In genomic region chr21:45525153-45525909, GRCh38 we compare ENCODE assay signal across 16 cellular contexts. TPM values are rescaled to one million over a fixed set of nuclear protein-coding genes. Genes with fewer than 3 reads are reported as not detected.
DNase-seq lines count a peak whose midpoint lies in the region; ATAC-seq and TF ChIP-seq lines count a peak whose summit lies in the region.
"Had no signal": no experiment of that assay in that cellular context is flagged by ENCODE, and none has a peak within 500 bp of the region (broad histone marks: within the 10 kb centered on the region; RNA-seq: fewer than 3 reads in every experiment).

No MANE protein-coding gene starts in this region.

- DNase-seq in HuH-7.5 (ENCODE audit: low spot score) (peak; percentile 78), body of pancreas (peak; percentile 50 to 72 (median 63)), posterior cingulate gyrus (peak in 8 of 10 donors; percentile 4 to 83 (median 17)), T1000 (lab: John Stamatoyannopoulos, UW) (no peak), cerebellar nuclear complex (lab: John Stamatoyannopoulos, UW) (no peak)
- DNase-seq: activated CD4-positive, CD25-positive, alpha-beta regulatory T cell; AML-193; IMR-90; PC-9; SW 1271 had no signal

- no peak for TF ChIP-seq POLR2A in body of pancreas (IDR thresholded peaks at IDR 0.05)

- H3K27ac ChIP-seq in body of pancreas (no peak overlapping the region), layer of hippocampus (ENCODE audit: low read depth, low read length) (peak overlapping the region; percentile 30)
- H3K27ac ChIP-seq: epithelial cell of prostate, PC-9, uterus had no signal

- intact Hi-C loops in body of pancreas (cut with DNase I): no loop called here
- intact Hi-C loops in posterior cingulate gyrus (cut with DNase I): no loop called here

- ATAC-seq in body of pancreas (peak; percentile 59), GM18502 (IDR thresholded peaks at IDR 0.05; ENCODE audit: poor library complexity, unreplicated experiment) (no peak), SK-N-SH treated with all-trans-retinoic acid at 6 μM for 48 hours (no peak)
- ATAC-seq: stimulated activated effector memory CD8-positive, alpha-beta T cell treated with anti-CD3 and anti-CD28 coated beads, Interleukin-12 subunit alpha, Interleukin-12 subunit beta, amount 100 ng/mL, for 72 hours had no signal

- peaks cover 10% of the 10 kb centered on the region for H3K4me1 ChIP-seq in body of pancreas
- H3K4me1 ChIP-seq: uterus had no signal

- no peak for TF ChIP-seq CTCF in body of pancreas (IDR thresholded peaks at IDR 0.05)

- WGBS in body of pancreas, 2 donors: 63 to 64% methylated on average over 12 to 29 of the region's 29 CpGs

- H3K27me3 ChIP-seq in body of pancreas: no peaks in the 10 kb centered on the region
- H3K27me3 ChIP-seq in layer of hippocampus (ENCODE audit: control insufficient read depth, insufficient read depth, low read length): no peaks in the 10 kb centered on the region
- H3K27me3 ChIP-seq: uterus had no signal

- no peaks in the 10 kb centered on the region for H3K36me3 ChIP-seq in body of pancreas (replicated peaks in 1 of 2; ENCODE audit: insufficient read depth in 1 of 2, low read depth in 2 of 2)
- H3K36me3 ChIP-seq: uterus had no signal

- H3K4me3 ChIP-seq in body of pancreas: no peak overlapping the region
- H3K4me3 ChIP-seq: PC-9, uterus had no signal

- H3K9me3 ChIP-seq in body of pancreas: no peaks in the 10 kb centered on the region

TF ChIP-seq in SK-N-SH treated with all-trans-retinoic acid at 6 μM for 48 hours, 23 proteins besides CTCF, POLR2A, EP300 and RAD21:
- TF ChIP-seq TSHZ2 (CRISPR knock-in tag; IDR thresholded peaks at IDR 0.05): no peak
- no peak for TF ChIP-seq SNAI2 (CRISPR knock-in tag; IDR thresholded peaks at IDR 0.05)
- no peak for TF ChIP-seq TOX (CRISPR knock-in tag; IDR thresholded peaks at IDR 0.05; ENCODE audit: borderline replicate concordance)
- no peak for TF ChIP-seq ZNF70 (CRISPR knock-in tag; IDR thresholded peaks at IDR 0.05)
- no peak for TF ChIP-seq RARB (CRISPR knock-in tag; IDR thresholded peaks at IDR 0.05)
- TF ChIP-seq CSDC2 (CRISPR knock-in tag; IDR thresholded peaks at IDR 0.05): no peak
- no peak for TF ChIP-seq PPARA (CRISPR knock-in tag; IDR thresholded peaks at IDR 0.05; ENCODE audit: borderline replicate concordance)
- no peak for TF ChIP-seq PATZ1 (CRISPR knock-in tag; IDR thresholded peaks at IDR 0.05; ENCODE audit: borderline replicate concordance)
- TF ChIP-seq CREB5 (CRISPR knock-in tag; IDR thresholded peaks at IDR 0.05; ENCODE audit: low read depth): no peak
- no peak for TF ChIP-seq ZNF8 (CRISPR knock-in tag; IDR thresholded peaks at IDR 0.05)
- no peak for TF ChIP-seq ISL1 (CRISPR knock-in tag; IDR thresholded peaks at IDR 0.05)
- TF ChIP-seq GLIS3 (CRISPR knock-in tag; IDR thresholded peaks at IDR 0.05): no peak
- TF ChIP-seq ZFP30 (CRISPR knock-in tag; IDR thresholded peaks at IDR 0.05): no peak
- TF ChIP-seq ESRRG (CRISPR knock-in tag; IDR thresholded peaks at IDR 0.05): no peak
- no peak for TF ChIP-seq POU6F1 (CRISPR knock-in tag; IDR thresholded peaks at IDR 0.05; ENCODE audit: borderline replicate concordance, low read depth)
TF ChIP-seq in SK-N-SH treated with all-trans-retinoic acid at 6 μM for 48 hours: peak in this region for 0.

RNA-seq across cellular contexts. Expression of gene SLC19A1, which starts 16.9 kb away (rescaled TPM):
- total RNA-seq in body of pancreas: 1 to 10 TPM; 2.6 to 7.0 TPM

Comparison
In these comparisons a context has a peak if more than half of its experiments do, and no peak if none do; other contexts are left out.
1. DNase-seq: peak in HuH-7.5 (single experiment), body of pancreas (4 of 4) and posterior cingulate gyrus (8 of 10); none in T1000 (single experiment) and cerebellar nuclear complex (0 of 2).